16 cellular contexts compared by ENCODE assay signal in genomic region chr7:51082940-51083533, GRCh38.
DNase-seq lines count a peak whose midpoint lies in the region; ATAC-seq, FAIRE-seq and TF ChIP-seq lines count a peak whose summit lies in the region.
"Had no signal": no experiment of that assay in that cellular context is flagged by ENCODE, and none has a peak within 500 bp of the region (broad histone marks: within the 10 kb centered on the region; RNA-seq: fewer than 3 reads in every experiment).

No MANE protein-coding gene starts in this region.

- H3K14ac ChIP-seq in H9 (ENCODE audit: insufficient read depth, low read length) (no peak overlapping the region), H1 (ENCODE audit: insufficient read length) (no peak overlapping the region)

- H3K9me3 Mint-ChIP-seq in H9 (no peaks in the 10 kb centered on the region), osteocyte (ENCODE audit: unreplicated experiment) (no peaks in the 10 kb centered on the region)
- H3K9me3 Mint-ChIP-seq: CD4-positive, alpha-beta memory T cell had no signal

- H2AFZ ChIP-seq in H9 (ENCODE audit: low read length) (no peak overlapping the region), H1 (ENCODE audit: low read length) (no peak overlapping the region)

- H3K4me3 Mint-ChIP-seq in H9 (no peak overlapping the region), osteocyte (ENCODE audit: unreplicated experiment) (no peak overlapping the region)
- H3K4me3 Mint-ChIP-seq: CD4-positive, alpha-beta memory T cell had no signal

- H4K20me1 ChIP-seq in H9 (ENCODE audit: control insufficient read depth, insufficient read depth, insufficient read length) (no peaks in the 10 kb centered on the region), H1 (replicated peaks in 1 of 2; ENCODE audit: control insufficient read depth in 1 of 2, insufficient read depth in 2 of 2, low read length in 2 of 2) (no peaks in the 10 kb centered on the region)

- H2BK15ac ChIP-seq in H9 (ENCODE audit: low read depth, low read length) (no peak overlapping the region), H1 (ENCODE audit: low read length) (peak overlapping the region; percentile 38; the same call in 1 of the 2 replicates)

- no peak overlapping the region for H3K4ac ChIP-seq in H9 (ENCODE audit: low read depth, low read length)
- H3K4ac ChIP-seq in H1 (replicated peaks; ENCODE audit: insufficient read length, low read depth, low read length), result no peak overlapping the region

- no peak for DNase-seq in H9
- no peak for DNase-seq in H1 (ENCODE audit: low read depth in 1 of 2, low spot score in 2 of 2)
- no peak for DNase-seq in left ventricle myocardium superior
- peak; percentile 62 for DNase-seq in osteocyte (ENCODE audit: extremely low spot score, unreplicated experiment)
- no peak for DNase-seq in effector memory CD4-positive, alpha-beta T cell
- no peak for DNase-seq in left lung
- DNase-seq: BE2C; CD4-positive, alpha-beta memory T cell; DMS79 treated with DMSO at 0.1 percent for 48 hours; EL had no signal

- ATAC-seq in left ventricle myocardium superior (peak; percentile 21), SK-N-SH treated with all-trans-retinoic acid at 6 μM for 48 hours (no peak), left lung (no peak)
- ATAC-seq: A549 had no signal

- H3K4me3 ChIP-seq in H1 (ENCODE audit: extremely low read depth in 1 of 4, insufficient read depth in 2 of 4, low read depth in 3 of 4, low read length in 4 of 4) (no peak overlapping the region), left lung (no peak overlapping the region)
- H3K4me3 ChIP-seq in effector memory CD4-positive, alpha-beta T cell (ENCODE audit: insufficient read depth, low read depth, low read length, poor library complexity, severe bottlenecking), result no peak overlapping the region
- H3K4me3 ChIP-seq: A549 had no signal

- no peak overlapping the region for H2AK5ac ChIP-seq in H9 (ENCODE audit: insufficient read length, low read length)
- H2AK5ac ChIP-seq in H1 (ENCODE audit: low read depth, low read length), result no peak overlapping the region

- no peaks in the 10 kb centered on the region for H3K27me3 ChIP-seq in H9 (ENCODE audit: insufficient read depth, low read length)
- no peaks in the 10 kb centered on the region for H3K27me3 ChIP-seq in H1 (replicated peaks in 1 of 4; ENCODE audit: control insufficient read depth in 3 of 4, extremely low read depth in 1 of 4, insufficient read depth in 3 of 4, low read length in 3 of 4)
- H3K27me3 ChIP-seq in effector memory CD4-positive, alpha-beta T cell (replicated peaks; ENCODE audit: control insufficient read depth, insufficient read depth, low read length, poor library complexity, severe bottlenecking), result no peaks in the 10 kb centered on the region
- H3K27me3 ChIP-seq in left lung, result no peaks in the 10 kb centered on the region

- H3K36me3 Mint-ChIP-seq in H9 (ENCODE audit: insufficient read depth in 1 of 3, low read depth in 3 of 3), result peaks cover 0 to 42% (median 28%) of the 10 kb centered on the region in 3 experiments; a peak in 6 of 7 replicates
- H3K36me3 Mint-ChIP-seq in osteocyte (ENCODE audit: unreplicated experiment), result no peaks in the 10 kb centered on the region
- H3K36me3 Mint-ChIP-seq: CD4-positive, alpha-beta memory T cell had no signal

- H4K91ac ChIP-seq in H9 (ENCODE audit: insufficient read length, low read depth, low read length) (no peak overlapping the region), H1 (replicated peaks; ENCODE audit: insufficient read length, low read length) (no peak overlapping the region)

- no peak for TF ChIP-seq RAD21 in H1 (IDR thresholded peaks at IDR 0.05 in 1 of 2, conservative IDR thresholded peaks at IDR 0.05 in 1 of 2; ENCODE audit: low read depth in 2 of 2, low read length in 2 of 2)

- TF ChIP-seq EP300 in H1 (IDR thresholded peaks at IDR 0.05; ENCODE audit: borderline replicate concordance in 1 of 2, low read depth in 2 of 2, low read length in 2 of 2), result no peak

- no peak overlapping the region for H3T11ph ChIP-seq in H9 (ENCODE audit: low read length)

- H3K9ac ChIP-seq in H9 (ENCODE audit: extremely low read depth, insufficient read length, low read length) (no peak overlapping the region), H1 (replicated peaks in 1 of 4; ENCODE audit: extremely low read depth in 1 of 4, low read depth in 3 of 4, low read length in 3 of 4) (no peak overlapping the region)

- H2BK120ac ChIP-seq in H9 (ENCODE audit: low read depth, low read length, poor library complexity, severe bottlenecking), result no peak overlapping the region
- no peak overlapping the region for H2BK120ac ChIP-seq in H1 (replicated peaks; ENCODE audit: low read depth, low read length)

- H4K8ac ChIP-seq in H9 (replicated peaks; ENCODE audit: insufficient read length, low read depth, low read length) (no peak overlapping the region), H1 (ENCODE audit: extremely low read depth, insufficient read depth, low read length) (no peak overlapping the region)

- H3K56ac ChIP-seq in H9 (ENCODE audit: insufficient read length, low read depth, low read length) (no peak overlapping the region), H1 (replicated peaks; ENCODE audit: insufficient read length, low read depth, low read length) (no peak overlapping the region)

- H3K4me1 Mint-ChIP-seq in H9, result peaks cover 37 to 47% of the 10 kb centered on the region in 2 experiments
- H3K4me1 Mint-ChIP-seq in osteocyte (ENCODE audit: unreplicated experiment), result peaks cover 2% of the 10 kb centered on the region
- H3K4me1 Mint-ChIP-seq: CD4-positive, alpha-beta memory T cell had no signal

- no peaks in the 10 kb centered on the region for H3K23me2 ChIP-seq in H9 (ENCODE audit: insufficient read length, low read depth, low read length, poor library complexity, severe bottlenecking)
- H3K23me2 ChIP-seq in H1 (ENCODE audit: low read depth, low read length), result no peaks in the 10 kb centered on the region

- H3K4me2 ChIP-seq in H9 (ENCODE audit: insufficient read depth, insufficient read length, low read length), result no peak overlapping the region
- no peak overlapping the region for H3K4me2 ChIP-seq in H1 (ENCODE audit: insufficient read depth in 1 of 2, low read depth in 2 of 2, low read length in 2 of 2)
- H3K4me2 ChIP-seq: A549 had no signal

- peaks cover 3% of the 10 kb centered on the region; the same call in 1 of the 2 replicates for H3K27me3 Mint-ChIP-seq in H9 (ENCODE audit: low read depth)
- peaks cover 41% of the 10 kb centered on the region for H3K27me3 Mint-ChIP-seq in osteocyte (ENCODE audit: unreplicated experiment)

- no peak for TF ChIP-seq POLR2A in H1 (IDR thresholded peaks at IDR 0.05; ENCODE audit: control extremely low read depth in 1 of 2, low read depth in 2 of 2, low read length in 2 of 2)

- intact Hi-C loops in left ventricle myocardium superior (cut with micrococcal nuclease) (no loop called here), left lung (cut with DNase I) (no loop called here)

- WGBS in H9 (ENCODE audit: extremely low coverage, insufficient read length, low lambda C conversion rate), result no CpG with 5 or more reads among the region's 14 CpGs
- WGBS in H1 (ENCODE audit: extremely low coverage in 1 of 2, insufficient coverage in 1 of 2, insufficient read length in 1 of 2, insufficient replicate concordance in 2 of 2, low coverage in 1 of 2, low lambda C conversion rate in 2 of 2, missing lambda C conversion rate in 1 of 2), 2 experiments, result 88% methylated on average over 14 of the region's 14 CpGs; no CpG with 5 or more reads in 1 of the 2 experiments

- H3K23ac ChIP-seq in H9 (ENCODE audit: insufficient read length, low read depth, low read length) (no peak overlapping the region), H1 (ENCODE audit: insufficient read length) (no peak overlapping the region)

- H2BK20ac ChIP-seq in H9 (ENCODE audit: low read depth, low read length, poor library complexity, severe bottlenecking), result no peak overlapping the region
- peak overlapping the region; percentile 15; the same call in 1 of the 2 replicates for H2BK20ac ChIP-seq in H1 (ENCODE audit: low read length)

- POLR2A ChIA-PET in H1 (lab: Charles Lee; ENCODE audit: partially characterized antibody), result interaction anchor here (0.5 to 1.2 kb wide), 4 partner anchors 10 to 709 kb away, joined by 3 read pairs; no protein-coding TSS in a partner anchor

- H3K79me1 ChIP-seq in H9 (ENCODE audit: insufficient read depth, low read depth, low read length, poor library complexity, severe bottlenecking) (no peaks in the 10 kb centered on the region), H1 (ENCODE audit: low read depth, low read length) (no peaks in the 10 kb centered on the region; the same call in 1 of the 2 replicates)

- H3K27ac ChIP-seq in H9 (ENCODE audit: insufficient read length, low read depth, low read length) (no peak overlapping the region), H1 (ENCODE audit: low read depth, low read length) (no peak overlapping the region), left lung (no peak overlapping the region)
- H3K27ac ChIP-seq in effector memory CD4-positive, alpha-beta T cell (ENCODE audit: insufficient read depth, low read length, poor library complexity, severe bottlenecking), result no peak overlapping the region
- H3K27ac ChIP-seq: A549, C4-2B had no signal

- no peak for FAIRE-seq in H1 (lab: Jason Lieb, UNC)
- FAIRE-seq: A549, G401.6, GM12892, H54 had no signal

- H2BK12ac ChIP-seq in H9 (ENCODE audit: insufficient read length, low read depth, low read length) (no peak overlapping the region), H1 (ENCODE audit: low read depth, low read length) (peak overlapping the region; percentile 64; the same call in 1 of the 2 replicates)

- H3K79me2 ChIP-seq in H9 (ENCODE audit: insufficient read depth, low read length) (no peaks in the 10 kb centered on the region), H1 (ENCODE audit: control insufficient read depth in 1 of 2, insufficient read depth in 2 of 2, low read length in 2 of 2) (no peaks in the 10 kb centered on the region)

- H4K5ac ChIP-seq in H9 (ENCODE audit: insufficient read length, low read depth, low read length) (no peak overlapping the region), H1 (ENCODE audit: insufficient read length, low read depth, low read length) (no peak overlapping the region)

- H2BK5ac ChIP-seq in H9 (ENCODE audit: insufficient read length, low read length) (no peak overlapping the region), H1 (ENCODE audit: low read depth, low read length) (no peak overlapping the region)

- H3K18ac ChIP-seq in H9 (ENCODE audit: insufficient read length, low read depth, low read length) (no peak overlapping the region), H1 (ENCODE audit: extremely low read depth, low read length) (peak overlapping the region; percentile 42; the same call in 1 of the 2 replicates)

- CTCF ChIA-PET in H1 (lab: Charles Lee; ENCODE audit: partially characterized antibody), result interaction anchor here (0.9 to 8.6 kb wide), 7 partner anchors 9 to 284 kb away, joined by 3 to 70 read pairs (median 5); no protein-coding TSS in a partner anchor

- H3K36me3 ChIP-seq in H1 (ENCODE audit: control insufficient read depth in 2 of 4, insufficient read depth in 4 of 4, low read length in 3 of 4) (peaks cover 3 to 8% (median 4%) of the 10 kb centered on the region in 4 experiments; a peak in 3 of 8 replicates), left lung (no peaks in the 10 kb centered on the region)
- H3K36me3 ChIP-seq in effector memory CD4-positive, alpha-beta T cell (ENCODE audit: control insufficient read depth, insufficient read depth, low read length), result no peaks in the 10 kb centered on the region
- H3K36me3 ChIP-seq: BE2C had no signal

- H3K9me3 ChIP-seq in H9 (ENCODE audit: control insufficient read depth, low read depth, low read length) (no peaks in the 10 kb centered on the region), H1 (ENCODE audit: insufficient read depth in 2 of 2, low read depth in 1 of 2, low read length in 1 of 2) (no peaks in the 10 kb centered on the region), left lung (no peaks in the 10 kb centered on the region)
- no peaks in the 10 kb centered on the region for H3K9me3 ChIP-seq in effector memory CD4-positive, alpha-beta T cell (ENCODE audit: control insufficient read depth, low read length)
- H3K9me3 ChIP-seq: A549, BE2C had no signal

- TF ChIP-seq CTCF in H9 (conservative IDR thresholded peaks at IDR 0.05) (no peak), H1 (IDR thresholded peaks at IDR 0.05; ENCODE audit: control extremely low read depth in 1 of 3, insufficient read depth in 1 of 3, low read depth in 1 of 3, low read length in 3 of 3) (no peak), osteocyte (IDR thresholded peaks at IDR 0.05) (no peak), left lung (IDR thresholded peaks at IDR 0.05) (no peak)

- peaks cover 11% of the 10 kb centered on the region for H3K4me1 ChIP-seq in H9 (ENCODE audit: insufficient read depth, low read length)
- peaks cover 5 to 23% (median 13%) of the 10 kb centered on the region in 4 experiments for H3K4me1 ChIP-seq in H1 (replicated peaks in 1 of 4; ENCODE audit: control insufficient read depth in 3 of 4, insufficient read depth in 4 of 4, low read length in 3 of 4)
- no peaks in the 10 kb centered on the region for H3K4me1 ChIP-seq in effector memory CD4-positive, alpha-beta T cell (ENCODE audit: control insufficient read depth, insufficient read depth, low read length, poor library complexity, severe bottlenecking)
- H3K4me1 ChIP-seq in left lung, result no peaks in the 10 kb centered on the region
- H3K4me1 ChIP-seq: A549, BE2C had no signal

- peak overlapping the region in 2 of 3 experiments; percentile 14 to 89; a peak in 3 of 7 replicates for H3K27ac Mint-ChIP-seq in H9
- H3K27ac Mint-ChIP-seq in osteocyte (ENCODE audit: unreplicated experiment), result no peak overlapping the region
- H3K27ac Mint-ChIP-seq: CD4-positive, alpha-beta memory T cell had no signal
